ENCODE assay signal across 9 cellular contexts in genomic region chr20:62797671-62798532, GRCh38.
DNase-seq lines count a peak whose midpoint lies in the region; ATAC-seq and TF ChIP-seq lines count a peak whose summit lies in the region.
"Had no signal": no experiment of that assay in that cellular context is flagged by ENCODE, and none has a peak within 500 bp of the region (broad histone marks: within the 10 kb centered on the region; RNA-seq: fewer than 3 reads in every experiment).

No MANE protein-coding gene starts in this region.

- H3K9ac ChIP-seq in muscle layer of colon (ENCODE audit: low read length): peak overlapping the region; percentile 34

- no peaks in the 10 kb centered on the region for H3K9me3 ChIP-seq in muscle layer of colon (ENCODE audit: low read length)

- H3K4me3 ChIP-seq in AG04449 (ENCODE audit: low read depth, low read length): peak overlapping the region; percentile 71
- peak overlapping the region; percentile 67 for H3K4me3 ChIP-seq in HFF-Myc (replicated peaks; ENCODE audit: low read depth, low read length)
- H3K4me3 ChIP-seq in astrocyte of the cerebellum (ENCODE audit: low read depth, low read length): peak overlapping the region; percentile 54
- peak overlapping the region; percentile 32 to 52 for H3K4me3 ChIP-seq in muscle layer of colon (ENCODE audit: low read depth in 1 of 2, low read length in 2 of 2)

- peaks cover 34% of the 10 kb centered on the region for H3K36me3 ChIP-seq in muscle layer of colon (ENCODE audit: insufficient read depth, low read length)

- H3K27me3 ChIP-seq in muscle layer of colon (ENCODE audit: control insufficient read depth in 1 of 2, insufficient read depth in 2 of 2, low read length in 2 of 2): no peaks in the 10 kb centered on the region

- TF ChIP-seq CTCF in AG04449 (IDR thresholded peaks at IDR 0.05; ENCODE audit: insufficient read depth, low read length, missing control alignments) (no peak), HFF-Myc (IDR thresholded peaks at IDR 0.05; ENCODE audit: low read depth, low read length, missing control alignments) (no peak), astrocyte of the cerebellum (IDR thresholded peaks at IDR 0.05; ENCODE audit: low read depth, low read length, missing control alignments) (no peak)

- CTCF ChIA-PET in AG04449 (lab: Yijun Ruan, JAX): interaction anchor here (0.9 to 3.1 kb wide), 3 partner anchors 8 to 128 kb away, joined by 3 to 28 read pairs (median 5); no protein-coding TSS in a partner anchor

- peak overlapping the region; percentile 23 for H3K27ac ChIP-seq in muscle layer of colon (ENCODE audit: low read depth, low read length)

- peaks cover 33% of the 10 kb centered on the region for H3K4me1 ChIP-seq in muscle layer of colon (ENCODE audit: insufficient read depth, low read length)

- POLR2A ChIA-PET in AG04449 (lab: Yijun Ruan, JAX): interaction anchor here (1.2 kb wide), 1 partner anchor 10 kb away, joined by 5 read pairs; no protein-coding TSS in a partner anchor

- DNase-seq in AG04449 (ENCODE audit: low read depth, low spot score): no peak
- DNase-seq in HFF-Myc (ENCODE audit: extremely low read depth, low read depth): no peak
- no peak for DNase-seq in astrocyte of the cerebellum (ENCODE audit: low read depth)
- DNase-seq: NCI-H526 treated with DMSO at 0.1 percent for 48 hours had no signal

- ATAC-seq in HG02798 (IDR thresholded peaks at IDR 0.05; ENCODE audit: poor library complexity, unreplicated experiment): no peak
- no peak for ATAC-seq in GM19455 (IDR thresholded peaks at IDR 0.05; ENCODE audit: unreplicated experiment)
- no peak for ATAC-seq in HG02870 (IDR thresholded peaks at IDR 0.05; ENCODE audit: unreplicated experiment)
- ATAC-seq in GM21360 (IDR thresholded peaks at IDR 0.05; ENCODE audit: unreplicated experiment): no peak

- in situ Hi-C loops in astrocyte of the cerebellum (cut with HindIII; ENCODE audit: low sequenced_read_pairs): no loop called here
